Comparison of ENCODE assay signal across 21 cellular contexts in the genomic region with DNA sequence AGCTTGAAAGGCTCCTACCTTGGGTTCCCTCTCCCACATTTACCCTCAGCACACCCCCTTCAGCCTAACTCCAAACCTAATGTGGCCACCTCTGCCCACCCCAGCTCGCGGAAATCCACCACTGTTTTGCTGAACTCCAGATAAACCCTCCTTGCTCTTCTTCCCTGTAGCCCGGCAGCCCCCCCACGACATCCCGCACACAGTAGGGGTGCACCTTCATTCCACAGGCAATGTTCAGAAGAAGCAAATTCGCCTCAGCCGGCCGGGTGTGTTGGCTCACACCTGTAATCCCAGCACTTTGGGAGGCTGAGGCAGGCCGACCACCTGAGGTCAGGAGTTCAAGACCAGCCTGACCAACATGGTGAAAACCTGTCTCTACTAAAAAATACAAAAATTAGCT. TPM values are rescaled to one million over a fixed set of nuclear protein-coding genes. Genes with fewer than 3 reads are reported as not detected.
DNase-seq lines count a peak whose midpoint lies in the region; ATAC-seq and TF ChIP-seq lines count a peak whose summit lies in the region.
"Had no signal": no experiment of that assay in that cellular context is flagged by ENCODE, and none has a peak within 500 bp of the region (broad histone marks: within the 10 kb centered on the region; RNA-seq: fewer than 3 reads in every experiment).

No MANE protein-coding gene starts in this region.

- H3K4me1 ChIP-seq in HEK293 (ENCODE audit: control insufficient read depth, insufficient read depth, low read length): peaks cover 28% of the 10 kb centered on the region
- H3K4me1 ChIP-seq in trophoblast cell (ENCODE audit: control insufficient read depth in 1 of 2, insufficient read depth in 2 of 2, low read length in 2 of 2): peaks cover 8 to 10% of the 10 kb centered on the region in 2 experiments

- peaks cover 17 to 38% of the 10 kb centered on the region in 2 donors for H3K36me3 Mint-ChIP-seq in CD14-positive monocyte
- H3K36me3 Mint-ChIP-seq in chondrocyte (ENCODE audit: low read depth): no peaks in the 10 kb centered on the region
- H3K36me3 Mint-ChIP-seq: CD4-positive, CD25-positive, alpha-beta regulatory T cell had no signal

- H3K79me1 ChIP-seq in trophoblast cell (ENCODE audit: low read length): no peaks in the 10 kb centered on the region

- H4K12ac ChIP-seq in trophoblast cell (ENCODE audit: low read depth, low read length): no peak overlapping the region

- no peak overlapping the region for H3K27ac ChIP-seq in HEK293 (ENCODE audit: extremely low read depth, low read depth, low read length)
- H3K27ac ChIP-seq in trophoblast cell (ENCODE audit: low read depth, low read length): no peak overlapping the region
- H3K27ac ChIP-seq: GM23248 had no signal

- no peak overlapping the region for H2AK5ac ChIP-seq in trophoblast cell (ENCODE audit: low read length)

- no peak overlapping the region for H3K14ac ChIP-seq in trophoblast cell (ENCODE audit: low read length)

- DNase-seq in CD14-positive monocyte (ENCODE audit: low spot score): no peak
- DNase-seq in chondrocyte (ENCODE audit: low spot score): peak; percentile 56
- no peak for DNase-seq in trophoblast cell
- DNase-seq in GOT3 (lab: John Stamatoyannopoulos, UW): no peak
- DNase-seq in NCI-H526 treated with DMSO at 0.1 percent for 48 hours (lab: John Stamatoyannopoulos, UW): no peak
- no peak for DNase-seq in NCI-H226
- DNase-seq: CD4-positive, CD25-positive, alpha-beta regulatory T cell; GM23248; NCI-H1048; NCI-H1417; NCI-H1694; NCI-H2081; NCI-H2171; NCI-H345; NCI-H510A treated with DMSO at 0.1 percent for 48 hours; NCI-H748 treated with DMSO at 0.1 percent for 48 hours; SK-N-SH had no signal

- H3K27me3 Mint-ChIP-seq in CD14-positive monocyte (ENCODE audit: low read depth in 3 of 3) (peaks cover 0 to 1% (median 0%) of the 10 kb centered on the region in 3 donors), chondrocyte (ENCODE audit: low read depth) (no peaks in the 10 kb centered on the region)

- peaks cover 22% of the 10 kb centered on the region for H3K79me2 ChIP-seq in trophoblast cell (ENCODE audit: control insufficient read depth, insufficient read depth, low read length, poor library complexity)

- H3K9ac ChIP-seq in trophoblast cell (ENCODE audit: low read length): no peak overlapping the region
- H3K9ac ChIP-seq: GM23248, SK-N-SH had no signal

- no peak overlapping the region for H2BK5ac ChIP-seq in trophoblast cell (ENCODE audit: low read depth, low read length, poor library complexity)

- no peak overlapping the region for H2AFZ ChIP-seq in trophoblast cell (ENCODE audit: insufficient read depth, low read length, poor library complexity)
- H2AFZ ChIP-seq: GM23248 had no signal

- no peaks in the 10 kb centered on the region for H3K27me3 ChIP-seq in trophoblast cell (ENCODE audit: insufficient read depth, low read length)

- TF ChIP-seq CTCF in CD14-positive monocyte (IDR thresholded peaks at IDR 0.05) (no peak), HEK293 (tag by site-specific recombination; IDR thresholded peaks at IDR 0.05) (no peak), chondrocyte (IDR thresholded peaks at IDR 0.05) (no peak)

- H2BK120ac ChIP-seq in trophoblast cell (ENCODE audit: insufficient read depth, low read length, poor library complexity): no peak overlapping the region

- H3K4me3 Mint-ChIP-seq in CD14-positive monocyte (no peak overlapping the region), chondrocyte (ENCODE audit: unreplicated experiment) (no peak overlapping the region)
- H3K4me3 Mint-ChIP-seq: B cell; CD4-positive, CD25-positive, alpha-beta regulatory T cell had no signal

- no peak overlapping the region for H3K4me2 ChIP-seq in trophoblast cell (ENCODE audit: low read length)
- H3K4me2 ChIP-seq: SK-N-SH had no signal

- H3K23ac ChIP-seq in trophoblast cell (ENCODE audit: low read length): no peak overlapping the region

- no peak overlapping the region for H2BK12ac ChIP-seq in trophoblast cell (ENCODE audit: low read length)

- H3K4me3 ChIP-seq in HEK293 (ENCODE audit: low read depth, low read length): no peak overlapping the region
- no peak overlapping the region for H3K4me3 ChIP-seq in trophoblast cell (ENCODE audit: low read depth, low read length)
- H3K4me3 ChIP-seq: GM23248 had no signal

- intact Hi-C loops in CD14-positive monocyte (cut with micrococcal nuclease): loop anchor here in 1 of 2 donors (10.0 kb wide), 2 partner anchors 228 to 592 kb away; no protein-coding TSS in a partner anchor

- H3K9me3 Mint-ChIP-seq in CD14-positive monocyte (no peaks in the 10 kb centered on the region), chondrocyte (ENCODE audit: low read depth) (no peaks in the 10 kb centered on the region)

- peaks cover 55% of the 10 kb centered on the region for H3K4me1 Mint-ChIP-seq in CD14-positive monocyte
- H3K4me1 Mint-ChIP-seq in chondrocyte (ENCODE audit: low read depth): peaks cover 46% of the 10 kb centered on the region
- H3K4me1 Mint-ChIP-seq: CD4-positive, CD25-positive, alpha-beta regulatory T cell had no signal

- no CpG with 5 or more reads among the region's 9 CpGs for WGBS in trophoblast cell (ENCODE audit: extremely low coverage, insufficient coverage, insufficient read length)

- no peak overlapping the region for H4K91ac ChIP-seq in trophoblast cell (ENCODE audit: low read depth, low read length)

- POLR2A ChIA-PET in HEK293 (lab: Yijun Ruan, JAX): interaction anchor here (1.0 kb wide), 1 partner anchor 15 kb away, joined by 3 read pairs; no protein-coding TSS in a partner anchor

- no peak overlapping the region for H4K8ac ChIP-seq in trophoblast cell (ENCODE audit: low read depth, low read length)

- peak overlapping the region; percentile 57 for H3K4ac ChIP-seq in trophoblast cell (ENCODE audit: low read depth, low read length)

- no peaks in the 10 kb centered on the region for H3K9me3 ChIP-seq in HEK293 (ENCODE audit: control insufficient read depth, insufficient read depth, low read depth, low read length)
- no peaks in the 10 kb centered on the region for H3K9me3 ChIP-seq in trophoblast cell (ENCODE audit: insufficient read depth, low read depth, low read length)
- H3K9me3 ChIP-seq: SK-N-SH had no signal

- H3K27ac Mint-ChIP-seq in CD14-positive monocyte (peak overlapping the region in 6 of 7 donors; percentile 42 to 56 (median 48)), chondrocyte (ENCODE audit: unreplicated experiment) (no peak overlapping the region)
- H3K27ac Mint-ChIP-seq: B cell; CD4-positive, CD25-positive, alpha-beta regulatory T cell had no signal

- ATAC-seq in HG03025 (IDR thresholded peaks at IDR 0.05; ENCODE audit: low FRiP score, unreplicated experiment): no peak
- ATAC-seq: HCT116 had no signal

- CTCF ChIA-PET in HEK293 (lab: Yijun Ruan, JAX): no interaction called here

- peaks cover 5 to 15% of the 10 kb centered on the region in 2 experiments; a peak in 2 of 3 replicates for H3K36me3 ChIP-seq in HEK293 (ENCODE audit: control insufficient read depth in 2 of 2, insufficient read depth in 1 of 2, low read length in 2 of 2)
- peaks cover 21% of the 10 kb centered on the region in 2 experiments for H3K36me3 ChIP-seq in trophoblast cell (ENCODE audit: control insufficient read depth in 1 of 2, insufficient read depth in 2 of 2, low read length in 2 of 2)

- H3K18ac ChIP-seq in trophoblast cell (ENCODE audit: low read length): no peak overlapping the region

TF ChIP-seq in HEK293, 187 proteins besides CTCF, POLR2A, EP300 and RAD21:
- TF ChIP-seq ZNF48 (tag by site-specific recombination; IDR thresholded peaks at IDR 0.05) (no peak), BCL11B (tag by site-specific recombination; IDR thresholded peaks at IDR 0.05; ENCODE audit: low read depth) (0 out of 2 replicates have a peak, but pooled peaks have one; percentile 20), ZFP69B (tag by site-specific recombination; IDR thresholded peaks at IDR 0.05) (no peak), ZNF610 (tag by site-specific recombination; IDR thresholded peaks at IDR 0.05; ENCODE audit: borderline replicate concordance) (no peak), GFI1B (tag by site-specific recombination; IDR thresholded peaks at IDR 0.05) (no peak)
- TF ChIP-seq, protein P1, sequence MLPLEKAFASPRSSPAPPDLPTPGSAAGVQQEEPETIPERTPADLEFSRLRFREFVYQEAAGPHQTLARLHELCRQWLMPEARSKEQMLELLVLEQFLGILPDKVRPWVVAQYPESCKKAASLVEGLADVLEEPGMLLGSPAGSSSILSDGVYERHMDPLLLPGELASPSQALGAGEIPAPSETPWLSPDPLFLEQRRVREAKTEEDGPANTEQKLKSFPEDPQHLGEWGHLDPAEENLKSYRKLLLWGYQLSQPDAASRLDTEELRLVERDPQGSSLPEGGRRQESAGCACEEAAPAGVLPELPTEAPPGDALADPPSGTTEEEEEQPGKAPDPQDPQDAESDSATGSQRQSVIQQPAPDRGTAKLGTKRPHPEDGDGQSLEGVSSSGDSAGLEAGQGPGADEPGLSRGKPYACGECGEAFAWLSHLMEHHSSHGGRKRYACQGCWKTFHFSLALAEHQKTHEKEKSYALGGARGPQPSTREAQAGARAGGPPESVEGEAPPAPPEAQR (tag by site-specific recombination; IDR thresholded peaks at IDR 0.05): no peak
TF ChIP-seq in HEK293: peak in this region for 1.

RNA-seq across cellular contexts. Expression of gene CTBP2, which starts 17.4 kb away (rescaled TPM):
- polyA plus RNA-seq in CD14-positive monocyte: 10 to 100 TPM; 40.9 to 41.1 TPM
- 62.6 to 90.6 TPM (median 86.4 TPM) in 3 replicates for total RNA-seq in chondrocyte
- polyA plus RNA-seq in trophoblast cell (2013): 57.7 and 58.8 TPM in 2 replicates
